8 cellular contexts compared by ENCODE assay signal in genomic region chr20:62952373-62953166, GRCh38. TPM values are rescaled to one million over a fixed set of nuclear protein-coding genes. Genes with fewer than 3 reads are reported as not detected.
DNase-seq lines count a peak whose midpoint lies in the region; ATAC-seq and TF ChIP-seq lines count a peak whose summit lies in the region.

Gene SLC17A9, plus strand, starts transcription at chr20:62952709. Its CDS starts 122 bp downstream, at chr20:62952831.

- CTCF ChIA-PET in A673 (lab: Charles Lee), result no interaction called here

- H3K27ac Mint-ChIP-seq in activated T-helper 2 cell treated with anti-CD3 and anti-CD28 coated beads, Interferon-gamma antibody, Interleukin-2, Interleukin-4, amounts not matched to agents 10 μg/mL and 5 μg/mL and 100 μg/mL, durations not matched to agents 14 hours and 24 hours and 36 hours, result peak within 1 kb of the TSS; percentile 87

- H3K36me3 ChIP-seq in Karpas-422 (ENCODE audit: insufficient read depth, low read length) (peaks cover 26% of the 10 kb centered on the region), rectal smooth muscle tissue (ENCODE audit: control insufficient read depth, insufficient read depth, low read length) (peaks cover 10% of the 10 kb centered on the region), A673 (ENCODE audit: insufficient read depth, low read length, poor library complexity, severe bottlenecking) (peaks cover 17% of the 10 kb centered on the region)

- H3K9ac ChIP-seq in Karpas-422 (ENCODE audit: low read length) (peak within 1 kb of the TSS; percentile 95), rectal smooth muscle tissue (ENCODE audit: low read length) (peak within 1 kb of the TSS; percentile 68)

- H3K4me1 Mint-ChIP-seq in activated T-helper 2 cell treated with anti-CD3 and anti-CD28 coated beads, Interferon-gamma antibody, Interleukin-2, Interleukin-4, amounts not matched to agents 10 μg/mL and 5 μg/mL and 100 μg/mL, durations not matched to agents 14 hours and 24 hours and 36 hours (ENCODE audit: low read depth), result peaks cover 13% of the 10 kb centered on the region

- no peaks in the 10 kb centered on the region for H4K20me1 ChIP-seq in Karpas-422 (ENCODE audit: insufficient read depth, low read depth, low read length)

- H3K79me2 ChIP-seq in Karpas-422 (ENCODE audit: low read length), result peaks cover 36% of the 10 kb centered on the region

- no peaks in the 10 kb centered on the region for H3K27me3 Mint-ChIP-seq in activated T-helper 2 cell treated with anti-CD3 and anti-CD28 coated beads, Interferon-gamma antibody, Interleukin-2, Interleukin-4, amounts not matched to agents 10 μg/mL and 5 μg/mL and 100 μg/mL, durations not matched to agents 14 hours and 24 hours and 36 hours (ENCODE audit: low read depth)

- POLR2A ChIA-PET in A673 (lab: Charles Lee; ENCODE audit: low non-redundant PET), result no interaction called here

- H3K4me3 Mint-ChIP-seq in activated T-helper 2 cell treated with anti-CD3 and anti-CD28 coated beads, Interferon-gamma antibody, Interleukin-2, Interleukin-4, amounts not matched to agents 10 μg/mL and 5 μg/mL and 100 μg/mL, durations not matched to agents 14 hours and 24 hours and 36 hours (ENCODE audit: low read depth), result peak within 1 kb of the TSS; percentile 76

- H3K4me3 ChIP-seq in Karpas-422 (ENCODE audit: low read length), result peak within 1 kb of the TSS; percentile 98
- peak within 1 kb of the TSS; percentile 55 for H3K4me3 ChIP-seq in rectal smooth muscle tissue (ENCODE audit: low read length)
- H3K4me3 ChIP-seq in A673 (ENCODE audit: low read depth, low read length, poor library complexity, severe bottlenecking), result no peak within 1 kb of the TSS

- H3K27me3 ChIP-seq in Karpas-422 (ENCODE audit: low read length), result no peaks in the 10 kb centered on the region
- no peaks in the 10 kb centered on the region for H3K27me3 ChIP-seq in rectal smooth muscle tissue (ENCODE audit: control insufficient read depth, insufficient read depth, low read length)
- H3K27me3 ChIP-seq in A673 (replicated peaks; ENCODE audit: insufficient read depth, low read depth, low read length, poor library complexity), result no peaks in the 10 kb centered on the region

- intact Hi-C loops in activated T-helper 2 cell treated with anti-CD3 and anti-CD28 coated beads, Interferon-gamma antibody, Interleukin-2, Interleukin-4, amounts not matched to agents 10 μg/mL and 5 μg/mL and 100 μg/mL, durations not matched to agents 14 hours and 24 hours and 36 hours (cut with micrococcal nuclease), result loop anchor here (2.0 kb wide), 1 partner anchor 52 kb away; no protein-coding TSS in a partner anchor
- intact Hi-C loops in cardiac septum (cut with DNase I) (no loop called here), A673 (cut with micrococcal nuclease; ENCODE audit: unreplicated experiment) (no loop called here)

- peak; percentile 84 for DNase-seq in CMK (ENCODE audit: low read depth)
- DNase-seq in Karpas-422, result peak; percentile 94
- DNase-seq in activated T-helper 2 cell treated with anti-CD3 and anti-CD28 coated beads, Interferon-gamma antibody, Interleukin-2, Interleukin-4, amounts not matched to agents 10 μg/mL and 5 μg/mL and 100 μg/mL, durations not matched to agents 14 hours and 24 hours and 36 hours (ENCODE audit: low spot score), result peak; percentile 41
- DNase-seq in cardiac septum (ENCODE audit: low spot score), result peak; percentile 84
- DNase-seq in A673 (ENCODE audit: low spot score), result no peak
- DNase-seq in DMS 273 (lab: John Stamatoyannopoulos, UW; ENCODE audit: unreplicated experiment), result no peak

- no TSS peak for BruUV-seq in A673 (replicated peaks; lab: Mats Ljungman, UMichigan)

- H2AFZ ChIP-seq in Karpas-422 (ENCODE audit: low read length), result peak within 1 kb of the TSS; percentile 42; the same call in 1 of the 2 replicates

- H3K27ac ChIP-seq in Karpas-422 (ENCODE audit: low read length), result peak within 1 kb of the TSS; percentile 95
- peak within 1 kb of the TSS; percentile 95 for H3K27ac ChIP-seq in rectal smooth muscle tissue (ENCODE audit: low read depth, low read length)
- H3K27ac ChIP-seq in A673 (ENCODE audit: low read depth, low read length, poor library complexity, severe bottlenecking), result no peak within 1 kb of the TSS

- TF ChIP-seq CTCF in A673 (conservative IDR thresholded peaks at IDR 0.05; ENCODE audit: low read depth, low read length), result no peak

- peaks cover 39% of the 10 kb centered on the region for H3K36me3 Mint-ChIP-seq in activated T-helper 2 cell treated with anti-CD3 and anti-CD28 coated beads, Interferon-gamma antibody, Interleukin-2, Interleukin-4, amounts not matched to agents 10 μg/mL and 5 μg/mL and 100 μg/mL, durations not matched to agents 14 hours and 24 hours and 36 hours (ENCODE audit: low read depth)

- H3K9me3 ChIP-seq in Karpas-422 (ENCODE audit: low read length) (peaks cover 4% of the 10 kb centered on the region; the same call in 1 of the 2 replicates), A673 (ENCODE audit: low read depth, low read length, poor library complexity, severe bottlenecking) (no peaks in the 10 kb centered on the region)

- H3K9me2 ChIP-seq in Karpas-422 (replicated peaks; ENCODE audit: insufficient read depth, low read length), result no peaks in the 10 kb centered on the region

- peak within 1 kb of the TSS; percentile 97 for H3K4me2 ChIP-seq in Karpas-422 (ENCODE audit: low read depth, low read length, poor library complexity, severe bottlenecking)

- ATAC-seq in GM21390 (IDR thresholded peaks at IDR 0.05; ENCODE audit: unreplicated experiment), result peak; percentile 39

- peaks cover 34% of the 10 kb centered on the region for H3K4me1 ChIP-seq in Karpas-422 (ENCODE audit: low read length)
- H3K4me1 ChIP-seq in rectal smooth muscle tissue (ENCODE audit: control insufficient read depth, insufficient read depth, low read length), result peaks cover 11% of the 10 kb centered on the region
- peaks cover 6% of the 10 kb centered on the region for H3K4me1 ChIP-seq in A673 (ENCODE audit: insufficient read depth, low read length, poor library complexity, severe bottlenecking)

- H3K9me3 Mint-ChIP-seq in activated T-helper 2 cell treated with anti-CD3 and anti-CD28 coated beads, Interferon-gamma antibody, Interleukin-2, Interleukin-4, amounts not matched to agents 10 μg/mL and 5 μg/mL and 100 μg/mL, durations not matched to agents 14 hours and 24 hours and 36 hours, result peaks cover 6% of the 10 kb centered on the region

RNA-seq across cellular contexts. Expression of gene SLC17A9, which starts in this region (rescaled TPM):
- 15.9 and 22.1 TPM in 2 replicates for total RNA-seq in Karpas-422 (2014; rRNA removed; shearing (Covaris generic); ENCODE audit: low replicate concordance)
- total RNA-seq in activated T-helper 2 cell treated with anti-CD3 and anti-CD28 coated beads, Interferon-gamma antibody, Interleukin-2, Interleukin-4, amounts not matched to agents 10 μg/mL and 5 μg/mL and 100 μg/mL, durations not matched to agents 14 hours and 24 hours and 36 hours, result 20.2 and 21.4 TPM in 2 replicates
- total RNA-seq in cardiac septum (1.7 TPM), A673 (2021) (0.17 TPM in 1 of 2 replicates, not detected in the other)

Comparison
In these comparisons a context has a peak if more than half of its experiments do, and no peak if none do; other contexts are left out.
1. DNase-seq: peak in CMK (single experiment), Karpas-422 (single experiment), activated T-helper 2 cell treated with anti-CD3 and anti-CD28 coated beads, Interferon-gamma antibody, Interleukin-2, Interleukin-4, amounts not matched to agents 10 μg/mL and 5 μg/mL and 100 μg/mL, durations not matched to agents 14 hours and 24 hours and 36 hours (single experiment) and cardiac septum (single experiment); none in A673 (single experiment) and DMS 273 (single experiment).